ENCODE assay signal across 1 cellular context in genomic region chr12:47079894-47080724, GRCh38.
TF ChIP-seq lines count a peak whose summit lies in the region.

Gene AMIGO2, minus strand, starts transcription at chr12:47079959. Its CDS starts 957 bp downstream, at chr12:47079002.

TF ChIP-seq in neural cell, 6 proteins besides CTCF, POLR2A, EP300 and RAD21:
- TF ChIP-seq TAF1 (IDR thresholded peaks at IDR 0.05; ENCODE audit: low read depth) (no peak), SMC3 (conservative IDR thresholded peaks at IDR 0.05; ENCODE audit: poor library complexity) (no peak), MXI1 (conservative IDR thresholded peaks at IDR 0.05; ENCODE audit: poor library complexity, severe bottlenecking) (no peak), REST (IDR thresholded peaks at IDR 0.05; ENCODE audit: borderline replicate concordance) (no peak)
